1 cellular context compared by ENCODE assay signal in genomic region chrX:129808163-129808828, GRCh38.
TF ChIP-seq lines count a peak whose summit lies in the region.

No MANE protein-coding gene starts in this region.

TF ChIP-seq in H1, 55 proteins besides CTCF, POLR2A, EP300 and RAD21:
- TF ChIP-seq SIN3A (conservative IDR thresholded peaks at IDR 0.05 in 1 of 2, IDR thresholded peaks at IDR 0.05 in 1 of 2; ENCODE audit: low read depth in 1 of 2, low read length in 2 of 2) (no peak), TBP (IDR thresholded peaks at IDR 0.05; ENCODE audit: low read depth, low read length) (no peak), TCF12 (IDR thresholded peaks at IDR 0.05; ENCODE audit: low read depth, low read length) (no peak), TAF7 (optimal IDR thresholded peaks at IDR 0.05; ENCODE audit: borderline replicate concordance, low read depth, low read length) (no peak), HDAC6 (IDR thresholded peaks at IDR 0.05; ENCODE audit: low read depth, low read length) (no peak), TEAD4 (IDR thresholded peaks at IDR 0.05; ENCODE audit: low read depth, low read length) (no peak), SAP30 (IDR thresholded peaks at IDR 0.05; ENCODE audit: insufficient read depth, insufficient replicate concordance, low read length) (no peak), CHD7 (IDR thresholded peaks at IDR 0.05; ENCODE audit: insufficient replicate concordance, low read length) (no peak), GABPA (IDR thresholded peaks at IDR 0.05; ENCODE audit: borderline replicate concordance, insufficient read depth, low read length) (no peak), ASH2L (IDR thresholded peaks at IDR 0.05; ENCODE audit: low read length) (no peak), SRF (IDR thresholded peaks at IDR 0.05; ENCODE audit: low read depth, low read length) (no peak), RNF2 (IDR thresholded peaks at IDR 0.05; ENCODE audit: borderline replicate concordance, low read depth, low read length, missing control alignments, poor library complexity, severe bottlenecking) (no peak), CEBPB (IDR thresholded peaks at IDR 0.05; ENCODE audit: low read depth, low read length) (no peak), SUZ12 (IDR thresholded peaks at IDR 0.05; ENCODE audit: low read length) (no peak)
- TF ChIP-seq, protein P1, sequence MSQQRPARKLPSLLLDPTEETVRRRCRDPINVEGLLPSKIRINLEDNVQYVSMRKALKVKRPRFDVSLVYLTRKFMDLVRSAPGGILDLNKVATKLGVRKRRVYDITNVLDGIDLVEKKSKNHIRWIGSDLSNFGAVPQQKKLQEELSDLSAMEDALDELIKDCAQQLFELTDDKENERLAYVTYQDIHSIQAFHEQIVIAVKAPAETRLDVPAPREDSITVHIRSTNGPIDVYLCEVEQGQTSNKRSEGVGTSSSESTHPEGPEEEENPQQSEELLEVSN (IDR thresholded peaks at IDR 0.05), result no peak
